In genomic region chr18:13576598-13576997, GRCh38 we compare ENCODE assay signal across 8 cellular contexts.
A peak's percentile ranks its signal among the peaks of the same experiment; 100 is the strongest.
DNase-seq lines count a peak whose midpoint lies in the region; ATAC-seq and TF ChIP-seq lines count a peak whose summit lies in the region.

No MANE protein-coding gene starts in this region.

- no peak overlapping the region for H3K4me3 Mint-ChIP-seq in activated naive CD4-positive, alpha-beta T cell treated with anti-CD3 and anti-CD28 coated beads for 36 hours

- peaks cover 36% of the 10 kb centered on the region for H3K4me1 Mint-ChIP-seq in activated naive CD4-positive, alpha-beta T cell treated with anti-CD3 and anti-CD28 coated beads for 36 hours (ENCODE audit: low read depth)

- no peak for DNase-seq in lower lobe of right lung
- no peak for DNase-seq in activated naive CD4-positive, alpha-beta T cell treated with anti-CD3 and anti-CD28 coated beads for 36 hours
- DNase-seq in A172 (ENCODE audit: low spot score) = no peak
- no peak for DNase-seq in SKM-1 treated with dmso at 0.1 percent for 144 hours (lab: John Stamatoyannopoulos, UW; ENCODE audit: unreplicated experiment)

- H3K36me3 ChIP-seq in lower lobe of right lung = no peaks in the 10 kb centered on the region

- ATAC-seq in GM18861 (IDR thresholded peaks at IDR 0.05; ENCODE audit: unreplicated experiment) (peak; percentile 23), GM21576 (IDR thresholded peaks at IDR 0.05; ENCODE audit: unreplicated experiment) (peak; percentile 15), HG03521 (IDR thresholded peaks at IDR 0.05; ENCODE audit: unreplicated experiment) (peak; percentile 10), lower lobe of right lung (no peak), HG03460 (IDR thresholded peaks at IDR 0.05; ENCODE audit: unreplicated experiment) (no peak)

- H3K4me3 ChIP-seq in lower lobe of right lung = no peak overlapping the region

- H3K9me3 Mint-ChIP-seq in activated naive CD4-positive, alpha-beta T cell treated with anti-CD3 and anti-CD28 coated beads for 36 hours = no peaks in the 10 kb centered on the region

- H3K27me3 ChIP-seq in lower lobe of right lung (ENCODE audit: low read depth) = no peaks in the 10 kb centered on the region

- H3K36me3 Mint-ChIP-seq in activated naive CD4-positive, alpha-beta T cell treated with anti-CD3 and anti-CD28 coated beads for 36 hours (ENCODE audit: low read depth) = peaks cover 6% of the 10 kb centered on the region

- no peaks in the 10 kb centered on the region for H3K27me3 Mint-ChIP-seq in activated naive CD4-positive, alpha-beta T cell treated with anti-CD3 and anti-CD28 coated beads for 36 hours (ENCODE audit: low read depth)

- H3K4me1 ChIP-seq in lower lobe of right lung = peaks cover 22% of the 10 kb centered on the region

- H3K27ac Mint-ChIP-seq in activated naive CD4-positive, alpha-beta T cell treated with anti-CD3 and anti-CD28 coated beads for 36 hours = no peak overlapping the region

- TF ChIP-seq CTCF in lower lobe of right lung (IDR thresholded peaks at IDR 0.05) = no peak

- peak overlapping the region; percentile 47 for H3K27ac ChIP-seq in lower lobe of right lung

- no peaks in the 10 kb centered on the region for H3K9me3 ChIP-seq in lower lobe of right lung

- CTCF ChIA-PET in activated naive CD4-positive, alpha-beta T cell treated with anti-CD3 and anti-CD28 coated beads for 36 hours (lab: Charles Lee) = interaction anchor here (0.7 to 1.7 kb wide), 4 partner anchors 11 to 59 kb away, joined by 3 to 7 read pairs (median 3); no protein-coding TSS in a partner anchor

- intact Hi-C loops in lower lobe of right lung (cut with DNase I) = no loop called here
- intact Hi-C loops in activated naive CD4-positive, alpha-beta T cell treated with anti-CD3 and anti-CD28 coated beads for 36 hours (cut with micrococcal nuclease) = loop anchor here (5.0 kb wide), 1 partner anchor 399 kb away; no protein-coding TSS in a partner anchor

Comparison
In these comparisons a context has a peak if more than half of its experiments do, and no peak if none do; other contexts are left out.
1. ATAC-seq: peak in GM18861 (single experiment), GM21576 (single experiment) and HG03521 (single experiment); none in lower lobe of right lung (0 of 2) and HG03460 (single experiment).